1 cellular context compared by ENCODE assay signal in the genomic region with DNA sequence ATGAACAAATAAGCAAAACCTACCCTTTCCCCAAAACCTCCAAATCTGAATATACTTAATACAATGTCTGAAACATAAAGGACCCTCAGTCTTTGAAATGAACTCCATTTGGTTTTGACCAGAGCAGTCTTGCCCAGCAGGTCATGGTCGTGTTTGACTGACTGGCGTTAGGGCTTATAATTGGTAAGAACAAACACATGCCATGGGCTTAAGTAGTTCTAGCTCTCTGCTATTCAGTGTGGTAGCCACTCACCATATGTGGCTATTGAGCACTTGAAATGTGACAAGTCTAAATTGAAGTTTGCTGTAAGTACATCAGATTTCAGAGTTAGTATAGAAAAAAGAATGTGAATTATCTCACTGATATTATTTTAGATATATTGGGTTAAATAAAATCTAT.
TF ChIP-seq lines count a peak whose summit lies in the region.

No MANE protein-coding gene starts in this region.

TF ChIP-seq in H1, 55 proteins besides CTCF, POLR2A, EP300 and RAD21:
- TF ChIP-seq SRF (IDR thresholded peaks at IDR 0.05; ENCODE audit: low read depth, low read length) (no peak), TBP (IDR thresholded peaks at IDR 0.05; ENCODE audit: low read depth, low read length) (no peak), GABPA (IDR thresholded peaks at IDR 0.05; ENCODE audit: borderline replicate concordance, insufficient read depth, low read length) (no peak), RXRA (IDR thresholded peaks at IDR 0.05; ENCODE audit: insufficient read depth, low read depth, low read length) (no peak), KDM5A (IDR thresholded peaks at IDR 0.05; ENCODE audit: low read length) (no peak)
- TF ChIP-seq, protein P1, sequence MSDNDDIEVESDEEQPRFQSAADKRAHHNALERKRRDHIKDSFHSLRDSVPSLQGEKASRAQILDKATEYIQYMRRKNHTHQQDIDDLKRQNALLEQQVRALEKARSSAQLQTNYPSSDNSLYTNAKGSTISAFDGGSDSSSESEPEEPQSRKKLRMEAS (IDR thresholded peaks at IDR 0.05) = no peak
TF ChIP-seq in H1: peak in this region for 0.
